In the genomic region with DNA sequence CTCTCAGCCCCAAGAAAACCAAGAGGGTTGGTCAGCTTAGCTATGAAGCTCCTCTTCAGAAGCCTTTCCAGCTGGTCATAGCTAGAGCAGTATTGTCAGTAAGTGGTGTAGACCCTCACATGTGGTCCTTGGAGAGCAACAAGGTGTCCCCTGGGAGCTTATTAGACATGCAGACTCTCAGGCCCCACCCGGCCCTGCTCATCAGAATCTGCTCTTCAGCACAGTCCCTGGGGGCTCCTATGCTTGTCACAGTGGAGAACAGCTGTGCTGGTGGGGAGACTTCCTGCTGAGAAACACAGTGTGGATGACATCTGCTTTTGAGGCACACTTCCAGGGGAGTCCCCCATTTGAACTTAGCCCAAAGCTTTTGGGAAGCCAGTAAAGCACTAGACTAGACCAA, we compare ENCODE assay signal across 1 cellular context.
TF ChIP-seq lines count a peak whose summit lies in the region.

No MANE protein-coding gene starts in this region.

TF ChIP-seq in GM12878, 131 proteins besides CTCF, POLR2A, EP300 and RAD21 (continued from another document and continues in another):
- TF ChIP-seq, protein P1, sequence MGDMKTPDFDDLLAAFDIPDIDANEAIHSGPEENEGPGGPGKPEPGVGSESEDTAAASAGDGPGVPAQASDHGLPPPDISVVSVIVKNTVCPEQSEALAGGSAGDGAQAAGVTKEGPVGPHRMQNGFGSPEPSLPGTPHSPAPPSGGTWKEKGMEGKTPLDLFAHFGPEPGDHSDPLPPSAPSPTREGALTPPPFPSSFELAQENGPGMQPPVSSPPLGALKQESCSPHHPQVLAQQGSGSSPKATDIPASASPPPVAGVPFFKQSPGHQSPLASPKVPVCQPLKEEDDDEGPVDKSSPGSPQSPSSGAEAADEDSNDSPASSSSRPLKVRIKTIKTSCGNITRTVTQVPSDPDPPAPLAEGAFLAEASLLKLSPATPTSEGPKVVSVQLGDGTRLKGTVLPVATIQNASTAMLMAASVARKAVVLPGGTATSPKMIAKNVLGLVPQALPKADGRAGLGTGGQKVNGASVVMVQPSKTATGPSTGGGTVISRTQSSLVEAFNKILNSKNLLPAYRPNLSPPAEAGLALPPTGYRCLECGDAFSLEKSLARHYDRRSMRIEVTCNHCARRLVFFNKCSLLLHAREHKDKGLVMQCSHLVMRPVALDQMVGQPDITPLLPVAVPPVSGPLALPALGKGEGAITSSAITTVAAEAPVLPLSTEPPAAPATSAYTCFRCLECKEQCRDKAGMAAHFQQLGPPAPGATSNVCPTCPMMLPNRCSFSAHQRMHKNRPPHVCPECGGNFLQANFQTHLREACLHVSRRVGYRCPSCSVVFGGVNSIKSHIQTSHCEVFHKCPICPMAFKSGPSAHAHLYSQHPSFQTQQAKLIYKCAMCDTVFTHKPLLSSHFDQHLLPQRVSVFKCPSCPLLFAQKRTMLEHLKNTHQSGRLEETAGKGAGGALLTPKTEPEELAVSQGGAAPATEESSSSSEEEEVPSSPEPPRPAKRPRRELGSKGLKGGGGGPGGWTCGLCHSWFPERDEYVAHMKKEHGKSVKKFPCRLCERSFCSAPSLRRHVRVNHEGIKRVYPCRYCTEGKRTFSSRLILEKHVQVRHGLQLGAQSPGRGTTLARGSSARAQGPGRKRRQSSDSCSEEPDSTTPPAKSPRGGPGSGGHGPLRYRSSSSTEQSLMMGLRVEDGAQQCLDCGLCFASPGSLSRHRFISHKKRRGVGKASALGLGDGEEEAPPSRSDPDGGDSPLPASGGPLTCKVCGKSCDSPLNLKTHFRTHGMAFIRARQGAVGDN (IDR thresholded peaks at IDR 0.05): no peak
- TF ChIP-seq SPI1 (IDR thresholded peaks at IDR 0.05; ENCODE audit: borderline replicate concordance, insufficient read depth, low read depth, low read length) (peak; percentile 28; the same call in 1 of the 2 replicates), HDGF (IDR thresholded peaks at IDR 0.05) (no peak), RFX5 (IDR thresholded peaks at IDR 0.05; ENCODE audit: low read depth, low read length) (no peak), TARDBP (IDR thresholded peaks at IDR 0.05; ENCODE audit: borderline replicate concordance) (no peak), SMARCA5 (IDR thresholded peaks at IDR 0.05) (no peak; the same call in 1 of the 2 replicates), POLR2AphosphoS5 (IDR thresholded peaks at IDR 0.05; ENCODE audit: low read length) (no peak), NFXL1 (IDR thresholded peaks at IDR 0.05; ENCODE audit: borderline replicate concordance) (no peak), CHD1 (IDR thresholded peaks at IDR 0.05; ENCODE audit: low read depth, low read length) (no peak), CHD2 (IDR thresholded peaks at IDR 0.05; ENCODE audit: borderline replicate concordance, low read depth, low read length) (peak; percentile 69; the same call in 1 of the 2 replicates), GATAD2B (conservative IDR thresholded peaks at IDR 0.05; ENCODE audit: low read depth) (peak; percentile 99), HDAC2 (IDR thresholded peaks at IDR 0.05) (no peak), SP1 (IDR thresholded peaks at IDR 0.05; ENCODE audit: low read depth, low read length) (peak; percentile 52), KAT2A (conservative IDR thresholded peaks at IDR 0.05; ENCODE audit: control insufficient read depth, low read depth, low read length) (no peak), GABPA (IDR thresholded peaks at IDR 0.05; ENCODE audit: low read depth) (0 out of 2 replicates have a peak, but pooled peaks have one; percentile 45), BCL11A (IDR thresholded peaks at IDR 0.05; ENCODE audit: low read depth, low read length) (peak; percentile 85), ZZZ3 (IDR thresholded peaks at IDR 0.05; ENCODE audit: control insufficient read depth, insufficient read length, low read depth) (no peak), RB1 (IDR thresholded peaks at IDR 0.05; ENCODE audit: borderline replicate concordance) (peak; percentile 99; the same call in 1 of the 2 replicates), ZBED1 (IDR thresholded peaks at IDR 0.05; ENCODE audit: borderline replicate concordance) (no peak), CREB1 (IDR thresholded peaks at IDR 0.05; ENCODE audit: low read depth) (0 out of 2 replicates have a peak, but pooled peaks have one; percentile 35), EED (IDR thresholded peaks at IDR 0.05; ENCODE audit: low read depth) (peak; percentile 54; the same call in 1 of the 2 replicates), BACH1 (IDR thresholded peaks at IDR 0.05; ENCODE audit: borderline replicate concordance) (no peak), ZNF217 (IDR thresholded peaks at IDR 0.05) (no peak)
- TF ChIP-seq, protein P2, sequence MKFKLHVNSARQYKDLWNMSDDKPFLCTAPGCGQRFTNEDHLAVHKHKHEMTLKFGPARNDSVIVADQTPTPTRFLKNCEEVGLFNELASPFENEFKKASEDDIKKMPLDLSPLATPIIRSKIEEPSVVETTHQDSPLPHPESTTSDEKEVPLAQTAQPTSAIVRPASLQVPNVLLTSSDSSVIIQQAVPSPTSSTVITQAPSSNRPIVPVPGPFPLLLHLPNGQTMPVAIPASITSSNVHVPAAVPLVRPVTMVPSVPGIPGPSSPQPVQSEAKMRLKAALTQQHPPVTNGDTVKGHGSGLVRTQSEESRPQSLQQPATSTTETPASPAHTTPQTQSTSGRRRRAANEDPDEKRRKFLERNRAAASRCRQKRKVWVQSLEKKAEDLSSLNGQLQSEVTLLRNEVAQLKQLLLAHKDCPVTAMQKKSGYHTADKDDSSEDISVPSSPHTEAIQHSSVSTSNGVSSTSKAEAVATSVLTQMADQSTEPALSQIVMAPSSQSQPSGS (IDR thresholded peaks at IDR 0.05; ENCODE audit: low read length): peak; percentile 87
- TF ChIP-seq, protein P3, sequence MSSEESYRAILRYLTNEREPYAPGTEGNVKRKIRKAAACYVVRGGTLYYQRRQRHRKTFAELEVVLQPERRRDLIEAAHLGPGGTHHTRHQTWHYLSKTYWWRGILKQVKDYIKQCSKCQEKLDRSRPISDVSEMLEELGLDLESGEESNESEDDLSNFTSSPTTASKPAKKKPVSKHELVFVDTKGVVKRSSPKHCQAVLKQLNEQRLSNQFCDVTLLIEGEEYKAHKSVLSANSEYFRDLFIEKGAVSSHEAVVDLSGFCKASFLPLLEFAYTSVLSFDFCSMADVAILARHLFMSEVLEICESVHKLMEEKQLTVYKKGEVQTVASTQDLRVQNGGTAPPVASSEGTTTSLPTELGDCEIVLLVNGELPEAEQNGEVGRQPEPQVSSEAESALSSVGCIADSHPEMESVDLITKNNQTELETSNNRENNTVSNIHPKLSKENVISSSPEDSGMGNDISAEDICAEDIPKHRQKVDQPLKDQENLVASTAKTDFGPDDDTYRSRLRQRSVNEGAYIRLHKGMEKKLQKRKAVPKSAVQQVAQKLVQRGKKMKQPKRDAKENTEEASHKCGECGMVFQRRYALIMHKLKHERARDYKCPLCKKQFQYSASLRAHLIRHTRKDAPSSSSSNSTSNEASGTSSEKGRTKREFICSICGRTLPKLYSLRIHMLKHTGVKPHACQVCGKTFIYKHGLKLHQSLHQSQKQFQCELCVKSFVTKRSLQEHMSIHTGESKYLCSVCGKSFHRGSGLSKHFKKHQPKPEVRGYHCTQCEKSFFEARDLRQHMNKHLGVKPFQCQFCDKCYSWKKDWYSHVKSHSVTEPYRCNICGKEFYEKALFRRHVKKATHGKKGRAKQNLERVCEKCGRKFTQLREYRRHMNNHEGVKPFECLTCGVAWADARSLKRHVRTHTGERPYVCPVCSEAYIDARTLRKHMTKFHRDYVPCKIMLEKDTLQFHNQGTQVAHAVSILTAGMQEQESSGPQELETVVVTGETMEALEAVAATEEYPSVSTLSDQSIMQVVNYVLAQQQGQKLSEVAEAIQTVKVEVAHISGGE (CRISPR knock-in tag; IDR thresholded peaks at IDR 0.05): no peak
- TF ChIP-seq, protein P4, sequence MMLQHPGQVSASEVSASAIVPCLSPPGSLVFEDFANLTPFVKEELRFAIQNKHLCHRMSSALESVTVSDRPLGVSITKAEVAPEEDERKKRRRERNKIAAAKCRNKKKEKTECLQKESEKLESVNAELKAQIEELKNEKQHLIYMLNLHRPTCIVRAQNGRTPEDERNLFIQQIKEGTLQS (IDR thresholded peaks at IDR 0.05; ENCODE audit: borderline replicate concordance, extremely low read depth, low read depth, low read length): no peak
- TF ChIP-seq, protein P5, sequence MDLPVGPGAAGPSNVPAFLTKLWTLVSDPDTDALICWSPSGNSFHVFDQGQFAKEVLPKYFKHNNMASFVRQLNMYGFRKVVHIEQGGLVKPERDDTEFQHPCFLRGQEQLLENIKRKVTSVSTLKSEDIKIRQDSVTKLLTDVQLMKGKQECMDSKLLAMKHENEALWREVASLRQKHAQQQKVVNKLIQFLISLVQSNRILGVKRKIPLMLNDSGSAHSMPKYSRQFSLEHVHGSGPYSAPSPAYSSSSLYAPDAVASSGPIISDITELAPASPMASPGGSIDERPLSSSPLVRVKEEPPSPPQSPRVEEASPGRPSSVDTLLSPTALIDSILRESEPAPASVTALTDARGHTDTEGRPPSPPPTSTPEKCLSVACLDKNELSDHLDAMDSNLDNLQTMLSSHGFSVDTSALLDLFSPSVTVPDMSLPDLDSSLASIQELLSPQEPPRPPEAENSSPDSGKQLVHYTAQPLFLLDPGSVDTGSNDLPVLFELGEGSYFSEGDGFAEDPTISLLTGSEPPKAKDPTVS (IDR thresholded peaks at IDR 0.05; ENCODE audit: low read depth, low read length): no peak
- TF ChIP-seq, protein P6, sequence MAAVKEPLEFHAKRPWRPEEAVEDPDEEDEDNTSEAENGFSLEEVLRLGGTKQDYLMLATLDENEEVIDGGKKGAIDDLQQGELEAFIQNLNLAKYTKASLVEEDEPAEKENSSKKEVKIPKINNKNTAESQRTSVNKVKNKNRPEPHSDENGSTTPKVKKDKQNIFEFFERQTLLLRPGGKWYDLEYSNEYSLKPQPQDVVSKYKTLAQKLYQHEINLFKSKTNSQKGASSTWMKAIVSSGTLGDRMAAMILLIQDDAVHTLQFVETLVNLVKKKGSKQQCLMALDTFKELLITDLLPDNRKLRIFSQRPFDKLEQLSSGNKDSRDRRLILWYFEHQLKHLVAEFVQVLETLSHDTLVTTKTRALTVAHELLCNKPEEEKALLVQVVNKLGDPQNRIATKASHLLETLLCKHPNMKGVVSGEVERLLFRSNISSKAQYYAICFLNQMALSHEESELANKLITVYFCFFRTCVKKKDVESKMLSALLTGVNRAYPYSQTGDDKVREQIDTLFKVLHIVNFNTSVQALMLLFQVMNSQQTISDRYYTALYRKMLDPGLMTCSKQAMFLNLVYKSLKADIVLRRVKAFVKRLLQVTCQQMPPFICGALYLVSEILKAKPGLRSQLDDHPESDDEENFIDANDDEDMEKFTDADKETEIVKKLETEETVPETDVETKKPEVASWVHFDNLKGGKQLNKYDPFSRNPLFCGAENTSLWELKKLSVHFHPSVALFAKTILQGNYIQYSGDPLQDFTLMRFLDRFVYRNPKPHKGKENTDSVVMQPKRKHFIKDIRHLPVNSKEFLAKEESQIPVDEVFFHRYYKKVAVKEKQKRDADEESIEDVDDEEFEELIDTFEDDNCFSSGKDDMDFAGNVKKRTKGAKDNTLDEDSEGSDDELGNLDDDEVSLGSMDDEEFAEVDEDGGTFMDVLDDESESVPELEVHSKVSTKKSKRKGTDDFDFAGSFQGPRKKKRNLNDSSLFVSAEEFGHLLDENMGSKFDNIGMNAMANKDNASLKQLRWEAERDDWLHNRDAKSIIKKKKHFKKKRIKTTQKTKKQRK (IDR thresholded peaks at IDR 0.05; ENCODE audit: low read depth, low read length): no peak
- TF ChIP-seq, protein P7, sequence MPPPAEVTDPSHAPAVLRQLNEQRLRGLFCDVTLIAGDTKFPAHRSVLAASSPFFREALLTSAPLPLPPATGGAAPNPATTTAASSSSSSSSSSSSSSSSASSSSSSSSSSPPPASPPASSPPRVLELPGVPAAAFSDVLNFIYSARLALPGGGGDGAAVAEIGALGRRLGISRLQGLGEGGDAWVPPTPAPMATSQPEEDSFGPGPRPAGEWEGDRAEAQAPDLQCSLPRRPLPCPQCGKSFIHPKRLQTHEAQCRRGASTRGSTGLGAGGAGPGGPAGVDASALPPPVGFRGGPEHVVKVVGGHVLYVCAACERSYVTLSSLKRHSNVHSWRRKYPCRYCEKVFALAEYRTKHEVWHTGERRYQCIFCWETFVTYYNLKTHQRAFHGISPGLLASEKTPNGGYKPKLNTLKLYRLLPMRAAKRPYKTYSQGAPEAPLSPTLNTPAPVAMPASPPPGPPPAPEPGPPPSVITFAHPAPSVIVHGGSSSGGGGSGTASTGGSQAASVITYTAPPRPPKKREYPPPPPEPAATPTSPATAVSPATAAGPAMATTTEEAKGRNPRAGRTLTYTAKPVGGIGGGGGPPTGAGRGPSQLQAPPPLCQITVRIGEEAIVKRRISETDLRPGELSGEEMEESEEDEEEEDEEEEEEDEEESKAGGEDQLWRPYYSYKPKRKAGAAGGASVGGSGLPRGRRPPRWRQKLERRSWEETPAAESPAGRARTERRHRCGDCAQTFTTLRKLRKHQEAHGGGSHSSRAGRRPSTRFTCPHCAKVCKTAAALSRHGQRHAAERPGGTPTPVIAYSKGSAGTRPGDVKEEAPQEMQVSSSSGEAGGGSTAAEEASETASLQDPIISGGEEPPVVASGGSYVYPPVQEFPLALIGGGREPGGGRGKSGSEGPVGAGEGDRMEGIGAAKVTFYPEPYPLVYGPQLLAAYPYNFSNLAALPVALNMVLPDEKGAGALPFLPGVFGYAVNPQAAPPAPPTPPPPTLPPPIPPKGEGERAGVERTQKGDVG (CRISPR knock-in tag; IDR thresholded peaks at IDR 0.05): no peak
- TF ChIP-seq, protein P8, sequence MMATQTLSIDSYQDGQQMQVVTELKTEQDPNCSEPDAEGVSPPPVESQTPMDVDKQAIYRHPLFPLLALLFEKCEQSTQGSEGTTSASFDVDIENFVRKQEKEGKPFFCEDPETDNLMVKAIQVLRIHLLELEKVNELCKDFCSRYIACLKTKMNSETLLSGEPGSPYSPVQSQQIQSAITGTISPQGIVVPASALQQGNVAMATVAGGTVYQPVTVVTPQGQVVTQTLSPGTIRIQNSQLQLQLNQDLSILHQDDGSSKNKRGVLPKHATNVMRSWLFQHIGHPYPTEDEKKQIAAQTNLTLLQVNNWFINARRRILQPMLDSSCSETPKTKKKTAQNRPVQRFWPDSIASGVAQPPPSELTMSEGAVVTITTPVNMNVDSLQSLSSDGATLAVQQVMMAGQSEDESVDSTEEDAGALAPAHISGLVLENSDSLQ (IDR thresholded peaks at IDR 0.05): peak; percentile 56; the same call in 1 of the 2 replicates
- TF ChIP-seq, protein P9, sequence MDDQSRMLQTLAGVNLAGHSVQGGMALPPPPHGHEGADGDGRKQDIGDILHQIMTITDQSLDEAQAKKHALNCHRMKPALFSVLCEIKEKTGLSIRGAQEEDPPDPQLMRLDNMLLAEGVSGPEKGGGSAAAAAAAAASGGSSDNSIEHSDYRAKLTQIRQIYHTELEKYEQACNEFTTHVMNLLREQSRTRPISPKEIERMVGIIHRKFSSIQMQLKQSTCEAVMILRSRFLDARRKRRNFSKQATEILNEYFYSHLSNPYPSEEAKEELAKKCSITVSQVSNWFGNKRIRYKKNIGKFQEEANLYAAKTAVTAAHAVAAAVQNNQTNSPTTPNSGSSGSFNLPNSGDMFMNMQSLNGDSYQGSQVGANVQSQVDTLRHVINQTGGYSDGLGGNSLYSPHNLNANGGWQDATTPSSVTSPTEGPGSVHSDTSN (IDR thresholded peaks at IDR 0.05; ENCODE audit: insufficient replicate concordance, low read depth, low read length): peak; percentile 19
